Comparison of ENCODE assay signal across 21 cellular contexts in the genomic region with DNA sequence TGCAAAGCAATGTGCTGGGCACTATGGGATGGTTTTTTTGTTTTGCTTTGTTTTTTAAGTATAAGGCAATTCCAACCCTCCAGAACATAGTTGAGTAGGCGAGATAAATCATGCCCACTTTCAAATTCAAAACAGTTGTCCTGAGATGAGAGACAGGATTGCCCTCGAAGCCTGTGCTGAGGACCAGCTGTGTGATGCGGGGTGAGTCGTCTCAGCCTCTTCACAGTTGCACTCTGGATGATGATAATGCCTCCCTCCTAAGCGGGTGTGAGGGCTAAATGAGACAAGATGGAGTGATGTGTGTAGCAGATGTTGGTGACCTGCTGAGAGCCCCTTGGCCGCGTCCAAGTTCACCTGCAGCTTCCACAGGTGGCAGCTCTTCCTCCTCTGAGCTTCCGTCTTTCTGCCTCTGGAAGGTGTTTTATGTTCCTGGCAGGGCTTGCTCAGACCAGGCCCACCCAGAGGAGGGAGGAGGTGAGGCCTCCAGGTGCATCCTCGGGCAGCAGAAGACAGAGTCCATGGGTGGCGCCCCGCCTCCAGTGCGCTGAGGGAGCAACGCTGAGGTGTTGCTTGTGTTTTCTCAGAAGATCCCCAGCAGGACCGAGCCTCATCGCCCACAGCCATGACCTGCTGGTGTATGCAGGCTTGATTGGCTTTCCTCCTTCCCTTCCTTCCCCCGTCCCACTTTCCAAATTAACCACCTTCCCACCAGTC. TPM values are rescaled to one million over a fixed set of nuclear protein-coding genes. Genes with fewer than 3 reads are reported as not detected.
"Had no signal": no experiment of that assay in that cellular context is flagged by ENCODE, and none has a peak within 500 bp of the region (broad histone marks: within the 10 kb centered on the region; RNA-seq: fewer than 3 reads in every experiment).

No MANE protein-coding gene starts in this region.

- H3K79me2 ChIP-seq: hepatocyte had no signal

- H3K4me3 ChIP-seq: adrenal gland, ascending aorta, hepatocyte, left lung, tibial artery had no signal

- DNase-seq: activated B cell treated with CpG ODN at 0.5 μM for 24 hours; activated CD4-positive, alpha-beta T cell treated with anti-CD3 and anti-CD28 coated beads for 4 hours; activated CD4-positive, alpha-beta T cell treated with anti-CD3 and anti-CD28 coated beads, Interleukin-2, amount 50 U/mL, for 48 hours; activated CD8-positive, alpha-beta memory T cell treated with anti-CD3 and anti-CD28 coated beads, Interleukin-2, amount 50 U/mL, for 48 hours; activated naive CD4-positive, alpha-beta T cell; activated T-cell treated with anti-CD3 and anti-CD28 coated beads, Interleukin-2, amount 50 U/mL, for 4 hours; adrenal gland; brain microvascular endothelial cell; caudate nucleus; effector CD4-positive, alpha-beta T cell; erythroblast; glutamatergic neuron; immature natural killer cell; left lung; naive thymus-derived CD8-positive, alpha-beta T cell; stimulated activated CD4-positive, alpha-beta T cell treated with anti-CD3 and anti-CD28 coated beads, Interleukin-4, amount 100 ng/mL, for 4 hours; tibial artery had no signal

- H3K27ac ChIP-seq: adrenal gland, ascending aorta, brain microvascular endothelial cell, hepatocyte, left lung, tibial artery had no signal

- H3K9me3 ChIP-seq: adrenal gland, ascending aorta, left lung, tibial artery had no signal

- FAIRE-seq: frontal cortex had no signal

- H3K4me1 ChIP-seq: adrenal gland, ascending aorta, left lung, tibial artery had no signal

- H3K4me2 ChIP-seq: hepatocyte had no signal

- H3K27me3 ChIP-seq: adrenal gland, ascending aorta, brain microvascular endothelial cell, hepatocyte, left lung had no signal

- H2AFZ ChIP-seq: hepatocyte had no signal

- ATAC-seq: activated T-cell treated with anti-CD3 and anti-CD28 coated beads, Interleukin-2, amount 50 U/mL, for 4 hours; left lung; naive thymus-derived CD8-positive, alpha-beta T cell had no signal

- H3K36me3 ChIP-seq: adrenal gland, ascending aorta, brain microvascular endothelial cell, left lung, tibial artery had no signal

RNA-seq across cellular contexts. Expression of gene ECHDC3, which starts 30.6 kb away (rescaled TPM):
- total RNA-seq: activated T-helper 2 cell treated with anti-CD3 and anti-CD28 coated beads, Interferon-gamma antibody, Interleukin-2, Interleukin-4, amounts not matched to agents 10 μg/mL and 5 μg/mL and 100 μg/mL, durations not matched to agents 14 hours and 24 hours and 36 hours had no signal
